7 cellular contexts compared by ENCODE assay signal in genomic region chr15:34543860-34544649, GRCh38. TPM values are rescaled to one million over a fixed set of nuclear protein-coding genes. Genes with fewer than 3 reads are reported as not detected.
A peak's percentile ranks its signal among the peaks of the same experiment; 100 is the strongest.
DNase-seq lines count a peak whose midpoint lies in the region; ATAC-seq, FAIRE-seq and TF ChIP-seq lines count a peak whose summit lies in the region.
"Not testable (repeated sequence)": the region's sequence is repeated elsewhere in the genome, so short reads cannot be mapped to it uniquely, and the experiment has no call there.

No MANE protein-coding gene starts in this region.

- not testable (repeated sequence) for H3K27ac ChIP-seq in keratinocyte (ENCODE audit: control insufficient read depth, insufficient read depth, low read length)

- not testable (repeated sequence) for TF ChIP-seq POLR2A in H54 (IDR thresholded peaks at IDR 0.05; ENCODE audit: low read depth, low read length)

- H3K79me2 ChIP-seq in keratinocyte (ENCODE audit: control insufficient read depth, insufficient read depth, low read length), result not testable (repeated sequence)

- H3K4me3 Mint-ChIP-seq in activated CD4-positive, alpha-beta T cell treated with anti-CD3 and anti-CD28 coated beads for 36 hours; activated T-cell treated with anti-CD3 and anti-CD28 coated beads, Interleukin-2, amount 50 U/mL, for 4 hours; activated naive CD8-positive, alpha-beta T cell treated with anti-CD3 and anti-CD28 coated beads, Interleukin-2, amount 50 U/mL, for 24 hours; stimulated activated memory B cell treated with anti-CD40 and anti-IgM and Interleukin-4, amounts not matched to agents 10 μg/mL and 1 μg/mL and 100 μg/mL, for 72 hours: not testable (repeated sequence)

- not testable (repeated sequence) for TF ChIP-seq CTCF in keratinocyte (optimal IDR thresholded peaks at IDR 0.05 in 1 of 3, IDR thresholded peaks at IDR 0.05 in 1 of 3, conservative IDR thresholded peaks at IDR 0.05 in 1 of 3; ENCODE audit: extremely low read depth in 1 of 3, insufficient read depth in 2 of 3, low read length in 3 of 3)

- not testable (repeated sequence) for H3K27me3 ChIP-seq in keratinocyte (ENCODE audit: control insufficient read depth, extremely low read depth, insufficient read depth, low read length)

- H3K9ac ChIP-seq in keratinocyte (ENCODE audit: control insufficient read depth, extremely low read depth, insufficient read depth, low read length), result not testable (repeated sequence)

- H3K4me1 ChIP-seq in keratinocyte (ENCODE audit: control insufficient read depth, extremely low read depth, insufficient read depth, low read length), result not testable (repeated sequence)

- FAIRE-seq in H54 (lab: Jason Lieb, UNC), result peak; percentile 96
- peak; percentile 81 for FAIRE-seq in keratinocyte (lab: Jason Lieb, UNC)

- intact Hi-C loops in activated CD4-positive, alpha-beta T cell treated with anti-CD3 and anti-CD28 coated beads for 36 hours (cut with DNase I, micrococcal nuclease), result not testable (repeated sequence)

- not testable (repeated sequence) for H3K4me1 Mint-ChIP-seq in activated CD4-positive, alpha-beta T cell treated with anti-CD3 and anti-CD28 coated beads for 36 hours; activated T-cell treated with anti-CD3 and anti-CD28 coated beads, Interleukin-2, amount 50 U/mL, for 4 hours (ENCODE audit: low read depth); activated naive CD8-positive, alpha-beta T cell treated with anti-CD3 and anti-CD28 coated beads, Interleukin-2, amount 50 U/mL, for 24 hours; stimulated activated memory B cell treated with anti-CD40 and anti-IgM and Interleukin-4, amounts not matched to agents 10 μg/mL and 1 μg/mL and 100 μg/mL, for 72 hours

- not testable (repeated sequence) for H4K20me1 ChIP-seq in keratinocyte (ENCODE audit: control insufficient read depth, extremely low read depth, insufficient read depth, low read length)

- H3K36me3 ChIP-seq in keratinocyte (ENCODE audit: control insufficient read depth in 2 of 2, extremely low read depth in 1 of 2, insufficient read depth in 2 of 2, low read length in 2 of 2), result not testable (repeated sequence)

- not testable (repeated sequence) for H2AFZ ChIP-seq in keratinocyte (ENCODE audit: control insufficient read depth, low read length)

- not testable (repeated sequence) for H3K9me3 Mint-ChIP-seq in activated CD4-positive, alpha-beta T cell treated with anti-CD3 and anti-CD28 coated beads for 36 hours (ENCODE audit: low read depth); activated T-cell treated with anti-CD3 and anti-CD28 coated beads, Interleukin-2, amount 50 U/mL, for 4 hours; activated naive CD8-positive, alpha-beta T cell treated with anti-CD3 and anti-CD28 coated beads, Interleukin-2, amount 50 U/mL, for 24 hours; stimulated activated memory B cell treated with anti-CD40 and anti-IgM and Interleukin-4, amounts not matched to agents 10 μg/mL and 1 μg/mL and 100 μg/mL, for 72 hours

- CTCF ChIA-PET in activated CD4-positive, alpha-beta T cell treated with anti-CD3 and anti-CD28 coated beads for 36 hours (lab: Charles Lee), result not testable (repeated sequence)

- not testable (repeated sequence) for DNase-seq in H54 (ENCODE audit: insufficient read length, low spot score); activated CD4-positive, alpha-beta T cell treated with anti-CD3 and anti-CD28 coated beads for 36 hours; activated T-cell treated with anti-CD3 and anti-CD28 coated beads, Interleukin-2, amount 50 U/mL, for 4 hours; activated naive CD8-positive, alpha-beta T cell treated with anti-CD3 and anti-CD28 coated beads, Interleukin-2, amount 50 U/mL, for 24 hours; keratinocyte (ENCODE audit: low read depth, low spot score)

- H3K4me3 ChIP-seq in keratinocyte (ENCODE audit: control insufficient read depth in 2 of 3, extremely low read depth in 1 of 3, insufficient read depth in 2 of 3, low read depth in 1 of 3, low read length in 3 of 3), result not testable (repeated sequence)

- dilution Hi-C loops in keratinocyte (cut with MboI; ENCODE audit: extremely low pct_ligation_motif_present, low sequenced_read_pairs), result not testable (repeated sequence)

- H3K9me3 ChIP-seq in keratinocyte (ENCODE audit: control insufficient read depth, low read depth, low read length), result not testable (repeated sequence)

- POLR2A ChIA-PET in activated CD4-positive, alpha-beta T cell treated with anti-CD3 and anti-CD28 coated beads for 36 hours (lab: Charles Lee), result not testable (repeated sequence)

- H3K4me2 ChIP-seq in keratinocyte (ENCODE audit: control insufficient read depth, extremely low read depth, insufficient read depth, low read depth, low read length), result not testable (repeated sequence)

- not testable (repeated sequence) for H3K36me3 Mint-ChIP-seq in activated CD4-positive, alpha-beta T cell treated with anti-CD3 and anti-CD28 coated beads for 36 hours (ENCODE audit: low read depth); activated T-cell treated with anti-CD3 and anti-CD28 coated beads, Interleukin-2, amount 50 U/mL, for 4 hours (ENCODE audit: insufficient read depth); activated naive CD8-positive, alpha-beta T cell treated with anti-CD3 and anti-CD28 coated beads, Interleukin-2, amount 50 U/mL, for 24 hours (ENCODE audit: low read depth); stimulated activated memory B cell treated with anti-CD40 and anti-IgM and Interleukin-4, amounts not matched to agents 10 μg/mL and 1 μg/mL and 100 μg/mL, for 72 hours

- H3K27me3 Mint-ChIP-seq in activated CD4-positive, alpha-beta T cell treated with anti-CD3 and anti-CD28 coated beads for 36 hours; activated T-cell treated with anti-CD3 and anti-CD28 coated beads, Interleukin-2, amount 50 U/mL, for 4 hours (ENCODE audit: low read depth); activated naive CD8-positive, alpha-beta T cell treated with anti-CD3 and anti-CD28 coated beads, Interleukin-2, amount 50 U/mL, for 24 hours; stimulated activated memory B cell treated with anti-CD40 and anti-IgM and Interleukin-4, amounts not matched to agents 10 μg/mL and 1 μg/mL and 100 μg/mL, for 72 hours: not testable (repeated sequence)

- peak; percentile 49; the same call in 2 of the 3 replicates for ATAC-seq in SK-N-SH treated with all-trans-retinoic acid at 6 μM for 48 hours
- ATAC-seq in activated CD4-positive, alpha-beta T cell treated with anti-CD3 and anti-CD28 coated beads for 36 hours, result peak; percentile 90
- peak; percentile 80 to 83 for ATAC-seq in activated T-cell treated with anti-CD3 and anti-CD28 coated beads, Interleukin-2, amount 50 U/mL, for 4 hours
- peak; percentile 97 for ATAC-seq in activated naive CD8-positive, alpha-beta T cell treated with anti-CD3 and anti-CD28 coated beads, Interleukin-2, amount 50 U/mL, for 24 hours
- peak; percentile 59 for ATAC-seq in stimulated activated memory B cell treated with anti-CD40 and anti-IgM and Interleukin-4, amounts not matched to agents 10 μg/mL and 1 μg/mL and 100 μg/mL, for 72 hours

- not testable (repeated sequence) for H3K27ac Mint-ChIP-seq in activated CD4-positive, alpha-beta T cell treated with anti-CD3 and anti-CD28 coated beads for 36 hours; activated naive CD8-positive, alpha-beta T cell treated with anti-CD3 and anti-CD28 coated beads, Interleukin-2, amount 50 U/mL, for 24 hours; stimulated activated memory B cell treated with anti-CD40 and anti-IgM and Interleukin-4, amounts not matched to agents 10 μg/mL and 1 μg/mL and 100 μg/mL, for 72 hours

- H3K9me1 ChIP-seq in keratinocyte (ENCODE audit: control insufficient read depth, extremely low read depth, insufficient read depth, low read length), result not testable (repeated sequence)

RNA-seq across cellular contexts. Expression of gene GOLGA8B, which starts 39.4 kb away (rescaled TPM):
- 10 to 100 TPM; 47.9 to 49.4 TPM for total RNA-seq in activated CD4-positive, alpha-beta T cell treated with anti-CD3 and anti-CD28 coated beads for 36 hours
- total RNA-seq in activated T-cell treated with anti-CD3 and anti-CD28 coated beads, Interleukin-2, amount 50 U/mL, for 4 hours, result 100 to 1,000 TPM in 2 of 3 donors, 10 to 100 TPM in 1; 65.5 to 159 (median 135) TPM
- polyA plus RNA-seq in keratinocyte, result 33.8 to 49.5 TPM (median 44.6 TPM) in 3 replicates
- 86.3 TPM for polyA plus RNA-seq in keratinocyte (2011; ENCODE audit: low read depth)
- polyA plus RNA-seq in keratinocyte (2011; cell fraction: cytosol; rRNA removed), result 2.0 and 3.8 TPM in 2 replicates
- polyA plus RNA-seq in keratinocyte (2011; cell fraction: nucleus; rRNA removed), result 379 and 453 TPM in 2 replicates
- 15.6 and 32.3 TPM in 2 replicates for polyA plus RNA-seq in keratinocyte (2012; ENCODE audit: low replicate concordance)
- 11.2 to 21.5 TPM (median 16.8 TPM) in 3 replicates for polyA minus RNA-seq in keratinocyte
- polyA minus RNA-seq in keratinocyte (2011; cell fraction: cytosol; rRNA and poly(A)+ RNA removed), result 4.4 TPM
- polyA minus RNA-seq in keratinocyte (2011; cell fraction: nucleus; rRNA and poly(A)+ RNA removed), result 40.6 and 53.4 TPM in 2 replicates
